23 cellular contexts compared by ENCODE assay signal in genomic region chr11:5831196-5831829, GRCh38. TPM values are rescaled to one million over a fixed set of nuclear protein-coding genes. Genes with fewer than 3 reads are reported as not detected.
A peak's percentile ranks its signal among the peaks of the same experiment; 100 is the strongest.
DNase-seq lines count a peak whose midpoint lies in the region; ATAC-seq, FAIRE-seq and TF ChIP-seq lines count a peak whose summit lies in the region.
"Had no signal": no experiment of that assay in that cellular context is flagged by ENCODE, and none has a peak within 500 bp of the region (broad histone marks: within the 10 kb centered on the region; RNA-seq: fewer than 3 reads in every experiment).

No MANE protein-coding gene starts in this region.

- 23% methylated on average over 6 of the region's 6 CpGs for WGBS in GM12878 (ENCODE audit: insufficient coverage, insufficient replicate concordance, low lambda C conversion rate, missing lambda C conversion rate)

- no peaks in the 10 kb centered on the region for H4K20me1 ChIP-seq in GM12878 (ENCODE audit: control insufficient read depth, insufficient read depth)

- no TSS peak for BruUV-seq in GM12878 (replicated peaks; lab: Mats Ljungman, UMichigan)

- no peak overlapping the region for H3K4me3 Mint-ChIP-seq in mesothelial cell of epicardium
- H3K4me3 Mint-ChIP-seq: CD4-positive, CD25-positive, alpha-beta regulatory T cell; T-helper 1 cell treated with Interleukin-12 subunit alpha and Interleukin-12 subunit beta and Interleukin-4 antibody, amounts not matched to agents 30 μg/mL and 1 μg/mL, for 36 hours had no signal

- no peak for FAIRE-seq in GM12878 (lab: Jason Lieb, UNC)
- FAIRE-seq: A549 had no signal

- H3K27ac Mint-ChIP-seq in mesothelial cell of epicardium, result peak overlapping the region; percentile 69
- H3K27ac Mint-ChIP-seq: CD4-positive, CD25-positive, alpha-beta regulatory T cell; T-helper 1 cell treated with Interleukin-12 subunit alpha and Interleukin-12 subunit beta and Interleukin-4 antibody, amounts not matched to agents 30 μg/mL and 1 μg/mL, for 36 hours had no signal

- POLR2A ChIA-PET in GM12878 (lab: Charles Lee), result no interaction called here

- H3K4me1 Mint-ChIP-seq in mesothelial cell of epicardium, result no peaks in the 10 kb centered on the region
- H3K4me1 Mint-ChIP-seq: CD4-positive, CD25-positive, alpha-beta regulatory T cell had no signal

- no peak for TF ChIP-seq RAD21 in GM12878 (IDR thresholded peaks at IDR 0.05; ENCODE audit: insufficient read depth, low read depth, low read length)

- no peaks in the 10 kb centered on the region for H3K9me3 ChIP-seq in GM12878 (replicated peaks; ENCODE audit: control insufficient read depth, insufficient read depth, low read length)
- H3K9me3 ChIP-seq: A549, HAP-1, SK-N-SH had no signal

- H3K9ac ChIP-seq in GM12878 (ENCODE audit: control insufficient read depth, insufficient read depth, low read length), result no peak overlapping the region
- H3K9ac ChIP-seq: SK-N-SH had no signal

- H2AFZ ChIP-seq in GM12878 (ENCODE audit: control insufficient read depth, low read depth, low read length), result no peak overlapping the region

- no peaks in the 10 kb centered on the region; a peak in 1 of 4 replicates for H3K27me3 ChIP-seq in GM12878 (replicated peaks in 1 of 2; ENCODE audit: control insufficient read depth in 2 of 2, insufficient read depth in 2 of 2, low read length in 1 of 2)

- SMC1A ChIA-PET in GM12878 (lab: Charles Lee; ENCODE audit: uncharacterized antibody, unreplicated experiment), result interaction anchor here (0.8 kb wide), 1 partner anchor 9 kb away, joined by 3 read pairs; no protein-coding TSS in a partner anchor

- H3K27ac ChIP-seq in GM12878 (ENCODE audit: control insufficient read depth, insufficient read depth), result no peak overlapping the region
- H3K27ac ChIP-seq: A549 had no signal

- TF ChIP-seq CTCF in GM12878 (IDR thresholded peaks at IDR 0.05 in 2 of 3, conservative IDR thresholded peaks at IDR 0.05 in 1 of 3; ENCODE audit: control insufficient read depth in 2 of 3, extremely low read depth in 1 of 3, insufficient read depth in 1 of 3, low read depth in 3 of 3, low read length in 3 of 3) (no peak), mesothelial cell of epicardium (IDR thresholded peaks at IDR 0.05; ENCODE audit: unreplicated experiment) (no peak), GM10266 (IDR thresholded peaks at IDR 0.05; ENCODE audit: control insufficient read depth, insufficient read depth, low read depth, missing control alignments) (no peak)

- H3K27me3 Mint-ChIP-seq in mesothelial cell of epicardium (ENCODE audit: low read depth), result no peaks in the 10 kb centered on the region

- peak; percentile 90 for DNase-seq in ELF-1 (ENCODE audit: low read depth, low spot score)
- DNase-seq in LoVo (ENCODE audit: low spot score), result peak; percentile 20
- no peak for DNase-seq in GM12878 (ENCODE audit: low read depth, low spot score)
- no peak for DNase-seq in mesothelial cell of epicardium (ENCODE audit: low spot score in 2 of 2, unreplicated experiment in 2 of 2)
- no peak for DNase-seq in GM10266 (ENCODE audit: extremely low spot score)
- DNase-seq: AML-193; CD4-positive, CD25-positive, alpha-beta regulatory T cell; DMS79; GF-D8; NCI-H1105; NCI-H187 treated with DMSO at 0.1 percent for 48 hours; NCI-H2171 treated with DMSO at 0.1 percent for 48 hours; NCI-H526; PC-3; SK-N-SH had no signal

- TF ChIP-seq EP300 in GM12878 (IDR thresholded peaks at IDR 0.05; ENCODE audit: borderline replicate concordance in 1 of 2, control insufficient read depth in 1 of 2, low read depth in 2 of 2, low read length in 2 of 2), result no peak

- H3K36me3 Mint-ChIP-seq in mesothelial cell of epicardium, result no peaks in the 10 kb centered on the region
- H3K36me3 Mint-ChIP-seq: CD4-positive, CD25-positive, alpha-beta regulatory T cell had no signal

- H3K4me3 ChIP-seq in GM12878, result no peak overlapping the region
- H3K4me3 ChIP-seq: A549, HAP-1 had no signal

- no peaks in the 10 kb centered on the region for H3K4me1 ChIP-seq in GM12878 (ENCODE audit: control insufficient read depth, insufficient read depth, low read length)
- H3K4me1 ChIP-seq: A549, HAP-1 had no signal

- no peaks in the 10 kb centered on the region for H3K79me2 ChIP-seq in GM12878 (ENCODE audit: control insufficient read depth, insufficient read depth, low read length)

- in situ Hi-C loops in GM12878 (cut with MboI), result no loop called here

- no peak for TF ChIP-seq POLR2A in GM12878 (IDR thresholded peaks at IDR 0.05; ENCODE audit: low read depth, low read length)

- H3K36me3 ChIP-seq in GM12878 (ENCODE audit: control insufficient read depth in 2 of 2, insufficient read depth in 2 of 2, low read length in 1 of 2), result no peaks in the 10 kb centered on the region
- H3K36me3 ChIP-seq: HAP-1 had no signal

- H3K9me3 Mint-ChIP-seq in mesothelial cell of epicardium, result peaks cover 4% of the 10 kb centered on the region
- H3K9me3 Mint-ChIP-seq: T-helper 1 cell treated with Interleukin-12 subunit alpha and Interleukin-12 subunit beta and Interleukin-4 antibody, amounts not matched to agents 30 μg/mL and 1 μg/mL, for 36 hours had no signal

- ATAC-seq in GM12878, result peak; percentile 14; the same call in 2 of the 3 replicates
- ATAC-seq in GM18909 (IDR thresholded peaks at IDR 0.05; ENCODE audit: poor library complexity, unreplicated experiment), result no peak
- no peak for ATAC-seq in HG02870 (IDR thresholded peaks at IDR 0.05; ENCODE audit: unreplicated experiment)
- no peak for ATAC-seq in HG02973 (IDR thresholded peaks at IDR 0.05; ENCODE audit: unreplicated experiment)
- ATAC-seq: A549, PC-3, Right ventricle myocardium inferior had no signal

- RAD21 ChIA-PET in GM12878 (lab: Charles Lee; ENCODE audit: unreplicated experiment), result interaction anchor here (1.0 kb wide), 1 partner anchor 56 kb away, joined by 3 read pairs; no protein-coding TSS in a partner anchor

- H3K4me2 ChIP-seq in GM12878 (ENCODE audit: control insufficient read depth, insufficient read depth), result no peak overlapping the region
- H3K4me2 ChIP-seq: A549, SK-N-SH had no signal

- intact Hi-C loops in GM12878 (cut with micrococcal nuclease; ENCODE audit: unreplicated experiment), result no loop called here

- CTCF ChIA-PET in GM12878 (lab: Yijun Ruan, JAX), result no interaction called here

RNA-seq across cellular contexts. Expression of gene OR52E6, which starts 10.4 kb away (rescaled TPM):
- total RNA-seq in GM12878 (2013; cell fraction: nucleolus; rRNA removed), result not detected in 2 replicates
- total RNA-seq in GM12878 (2014; rRNA removed) (not detected in 2 replicates), GM12878 (2014; rRNA removed; fragmentation: Illumina TruSeq; extraction: Trizol) (not detected in 2 replicates), GM12878 (2021) (not detected in 2 replicates), mesothelial cell of epicardium (not detected in 3 replicates)
- not detected for polyA plus RNA-seq in GM12878 (2011; ENCODE audit: low read depth)
- polyA plus RNA-seq in GM12878 (2011; rRNA removed) (not detected in 2 replicates), GM12878 (2014; fragmentation: Illumina TruSeq; extraction: Trizol) (not detected in 2 replicates), GM12878 (2014; fragmentation: Nextera tagmentation; extraction: Ambion mirVana) (not detected), GM12878 (2014; rRNA removed) (not detected in 2 replicates), GM12878 (2016; fragmentation: Nextera tagmentation; extraction: Ambion mirVana) (not detected)
- polyA plus RNA-seq in GM12878 (2011; cell fraction: cytosol; rRNA removed), result not detected in 2 replicates
- polyA plus RNA-seq in GM12878 (2011; cell fraction: nucleus; rRNA removed), result not detected in 2 replicates
- polyA plus RNA-seq in GM12878 (2012), result not detected in 2 replicates
- polyA minus RNA-seq in GM12878 (2011; rRNA and poly(A)+ RNA removed), result not detected in 2 replicates
- polyA minus RNA-seq in GM12878 (2011; cell fraction: cytosol; rRNA and poly(A)+ RNA removed), result not detected in 2 replicates
- not detected in 2 replicates for polyA minus RNA-seq in GM12878 (2011; cell fraction: nucleus; rRNA and poly(A)+ RNA removed)
- total RNA-seq: CD4-positive, CD25-positive, alpha-beta regulatory T cell; HT-29; PC-3; Right ventricle myocardium inferior had no signal
- polyA plus RNA-seq: A549; CD4-positive, CD25-positive, alpha-beta regulatory T cell; SK-N-SH had no signal

RNA-seq across cellular contexts. Expression of gene OR52N2, which starts 22.6 kb away (rescaled TPM):
- total RNA-seq in GM12878 (2013; cell fraction: nucleolus; rRNA removed), result 0.54 and 1.7 TPM in 2 replicates
- 0.11 TPM in 1 of 2 replicates, not detected in the other for total RNA-seq in GM12878 (2014; rRNA removed)
- total RNA-seq in GM12878 (2014; rRNA removed; fragmentation: Illumina TruSeq; extraction: Trizol), result not detected in 2 replicates
- total RNA-seq in GM12878 (2021), result not detected in 2 replicates
- polyA plus RNA-seq in GM12878 (2011; ENCODE audit: low read depth), result not detected
- polyA plus RNA-seq in GM12878 (2011; rRNA removed), result 0.42 and 0.52 TPM in 2 replicates
- polyA plus RNA-seq in GM12878 (2011; cell fraction: cytosol; rRNA removed), result 0.27 and 0.52 TPM in 2 replicates
- 1.4 and 2.4 TPM in 2 replicates for polyA plus RNA-seq in GM12878 (2011; cell fraction: nucleus; rRNA removed)
- polyA plus RNA-seq in GM12878 (2012), result 0.14 TPM in 1 of 2 replicates, not detected in the other
- 0.06 TPM in 1 of 2 replicates, not detected in the other for polyA plus RNA-seq in GM12878 (2014; fragmentation: Illumina TruSeq; extraction: Trizol)
- under 1 TPM; 0.24 to 0.40 TPM for polyA plus RNA-seq in GM12878 (2014; fragmentation: Nextera tagmentation; extraction: Ambion mirVana)
- polyA plus RNA-seq in GM12878 (2014; rRNA removed), result 0.15 TPM in 1 of 2 replicates, not detected in the other
- not detected for polyA plus RNA-seq in GM12878 (2016; fragmentation: Nextera tagmentation; extraction: Ambion mirVana)
- polyA minus RNA-seq in GM12878 (2011; rRNA and poly(A)+ RNA removed), result not detected in 2 replicates
- polyA minus RNA-seq in GM12878 (2011; cell fraction: cytosol; rRNA and poly(A)+ RNA removed), result not detected in 2 replicates
- polyA minus RNA-seq in GM12878 (2011; cell fraction: nucleus; rRNA and poly(A)+ RNA removed), result 0.57 and 0.60 TPM in 2 replicates
- total RNA-seq in mesothelial cell of epicardium, result not detected in 3 replicates
- total RNA-seq: CD4-positive, CD25-positive, alpha-beta regulatory T cell; HT-29; PC-3; Right ventricle myocardium inferior had no signal
- polyA plus RNA-seq: A549; CD4-positive, CD25-positive, alpha-beta regulatory T cell; SK-N-SH had no signal

RNA-seq across cellular contexts. Expression of gene OR52E8, which starts 26.2 kb away (rescaled TPM):
- not detected in 2 replicates for total RNA-seq in GM12878 (2013; cell fraction: nucleolus; rRNA removed)
- not detected in 2 replicates for total RNA-seq in GM12878 (2014; rRNA removed)
- total RNA-seq in GM12878 (2014; rRNA removed; fragmentation: Illumina TruSeq; extraction: Trizol), result not detected in 2 replicates
- total RNA-seq in GM12878 (2021), result not detected in 2 replicates
- not detected for polyA plus RNA-seq in GM12878 (2011; ENCODE audit: low read depth)
- not detected in 2 replicates for polyA plus RNA-seq in GM12878 (2011; rRNA removed)
- not detected in 2 replicates for polyA plus RNA-seq in GM12878 (2011; cell fraction: cytosol; rRNA removed)
- polyA plus RNA-seq in GM12878 (2011; cell fraction: nucleus; rRNA removed), result not detected in 2 replicates
- polyA plus RNA-seq in GM12878 (2012), result not detected in 2 replicates
- polyA plus RNA-seq in GM12878 (2014; fragmentation: Illumina TruSeq; extraction: Trizol), result not detected in 2 replicates
- not detected for polyA plus RNA-seq in GM12878 (2014; fragmentation: Nextera tagmentation; extraction: Ambion mirVana)
- polyA plus RNA-seq in GM12878 (2014; rRNA removed), result not detected in 2 replicates
- polyA plus RNA-seq in GM12878 (2016; fragmentation: Nextera tagmentation; extraction: Ambion mirVana), result not detected
- not detected in 2 replicates for polyA minus RNA-seq in GM12878 (2011; rRNA and poly(A)+ RNA removed)
- polyA minus RNA-seq in GM12878 (2011; cell fraction: cytosol; rRNA and poly(A)+ RNA removed), result not detected in 2 replicates
- polyA minus RNA-seq in GM12878 (2011; cell fraction: nucleus; rRNA and poly(A)+ RNA removed), result not detected in 2 replicates
- total RNA-seq in mesothelial cell of epicardium, result not detected in 3 replicates
- total RNA-seq: CD4-positive, CD25-positive, alpha-beta regulatory T cell; HT-29; PC-3; Right ventricle myocardium inferior had no signal
- polyA plus RNA-seq: A549; CD4-positive, CD25-positive, alpha-beta regulatory T cell; SK-N-SH had no signal

RNA-seq across cellular contexts. Expression of gene OR52N1, which starts 40.2 kb away (rescaled TPM):
- total RNA-seq in GM12878 (2013; cell fraction: nucleolus; rRNA removed), result 1.0 and 1.1 TPM in 2 replicates
- not detected in 2 replicates for total RNA-seq in GM12878 (2014; rRNA removed)
- not detected in 2 replicates for total RNA-seq in GM12878 (2014; rRNA removed; fragmentation: Illumina TruSeq; extraction: Trizol)
- total RNA-seq in GM12878 (2021), result not detected in 2 replicates
- polyA plus RNA-seq in GM12878 (2011; ENCODE audit: low read depth), result not detected
- 0.04 and 0.13 TPM in 2 replicates for polyA plus RNA-seq in GM12878 (2011; rRNA removed)
- not detected in 2 replicates for polyA plus RNA-seq in GM12878 (2011; cell fraction: cytosol; rRNA removed)
- 0.24 TPM in 1 of 2 replicates, not detected in the other for polyA plus RNA-seq in GM12878 (2011; cell fraction: nucleus; rRNA removed)
- polyA plus RNA-seq in GM12878 (2012), result not detected in 2 replicates
- polyA plus RNA-seq in GM12878 (2014; fragmentation: Illumina TruSeq; extraction: Trizol), result not detected in 2 replicates
- not detected for polyA plus RNA-seq in GM12878 (2014; fragmentation: Nextera tagmentation; extraction: Ambion mirVana)
- not detected in 2 replicates for polyA plus RNA-seq in GM12878 (2014; rRNA removed)
- not detected for polyA plus RNA-seq in GM12878 (2016; fragmentation: Nextera tagmentation; extraction: Ambion mirVana)
- polyA minus RNA-seq in GM12878 (2011; rRNA and poly(A)+ RNA removed), result 1.0 and 2.7 TPM in 2 replicates
- not detected in 2 replicates for polyA minus RNA-seq in GM12878 (2011; cell fraction: cytosol; rRNA and poly(A)+ RNA removed)
- 0.57 and 0.73 TPM in 2 replicates for polyA minus RNA-seq in GM12878 (2011; cell fraction: nucleus; rRNA and poly(A)+ RNA removed)
- not detected in 3 replicates for total RNA-seq in mesothelial cell of epicardium
- total RNA-seq: CD4-positive, CD25-positive, alpha-beta regulatory T cell; HT-29; PC-3; Right ventricle myocardium inferior had no signal
- polyA plus RNA-seq: A549; CD4-positive, CD25-positive, alpha-beta regulatory T cell; SK-N-SH had no signal

RNA-seq across cellular contexts. Expression of gene OR52N5, which starts 48.2 kb away (rescaled TPM):
- total RNA-seq in GM12878 (2013; cell fraction: nucleolus; rRNA removed), result 0.40 and 0.76 TPM in 2 replicates
- total RNA-seq in GM12878 (2014; rRNA removed), result not detected in 2 replicates
- total RNA-seq in GM12878 (2014; rRNA removed; fragmentation: Illumina TruSeq; extraction: Trizol), result not detected in 2 replicates
- not detected in 2 replicates for total RNA-seq in GM12878 (2021)
- not detected for polyA plus RNA-seq in GM12878 (2011; ENCODE audit: low read depth)
- polyA plus RNA-seq in GM12878 (2011; rRNA removed), result not detected in 2 replicates
- not detected in 2 replicates for polyA plus RNA-seq in GM12878 (2011; cell fraction: cytosol; rRNA removed)
- polyA plus RNA-seq in GM12878 (2011; cell fraction: nucleus; rRNA removed), result 0.13 TPM in 1 of 2 replicates, not detected in the other
- not detected in 2 replicates for polyA plus RNA-seq in GM12878 (2012)
- polyA plus RNA-seq in GM12878 (2014; fragmentation: Illumina TruSeq; extraction: Trizol), result not detected in 2 replicates
- polyA plus RNA-seq in GM12878 (2014; fragmentation: Nextera tagmentation; extraction: Ambion mirVana), result not detected
- not detected in 2 replicates for polyA plus RNA-seq in GM12878 (2014; rRNA removed)
- polyA plus RNA-seq in GM12878 (2016; fragmentation: Nextera tagmentation; extraction: Ambion mirVana), result not detected
- polyA minus RNA-seq in GM12878 (2011; rRNA and poly(A)+ RNA removed), result not detected in 2 replicates
- polyA minus RNA-seq in GM12878 (2011; cell fraction: cytosol; rRNA and poly(A)+ RNA removed), result not detected in 2 replicates
- polyA minus RNA-seq in GM12878 (2011; cell fraction: nucleus; rRNA and poly(A)+ RNA removed), result 0.60 TPM in 1 of 2 replicates, not detected in the other
- not detected in 3 replicates for total RNA-seq in mesothelial cell of epicardium
- total RNA-seq: CD4-positive, CD25-positive, alpha-beta regulatory T cell; HT-29; PC-3; Right ventricle myocardium inferior had no signal
- polyA plus RNA-seq: A549; CD4-positive, CD25-positive, alpha-beta regulatory T cell; SK-N-SH had no signal

Comparison
In these comparisons a context has a peak if more than half of its experiments do, and no peak if none do; other contexts are left out.
1. DNase-seq: peak in ELF-1 (single experiment) and LoVo (single experiment); none in GM12878 (single experiment), mesothelial cell of epicardium (0 of 2) and GM10266 (single experiment).